7 cellular contexts compared by ENCODE assay signal in the genomic region with DNA sequence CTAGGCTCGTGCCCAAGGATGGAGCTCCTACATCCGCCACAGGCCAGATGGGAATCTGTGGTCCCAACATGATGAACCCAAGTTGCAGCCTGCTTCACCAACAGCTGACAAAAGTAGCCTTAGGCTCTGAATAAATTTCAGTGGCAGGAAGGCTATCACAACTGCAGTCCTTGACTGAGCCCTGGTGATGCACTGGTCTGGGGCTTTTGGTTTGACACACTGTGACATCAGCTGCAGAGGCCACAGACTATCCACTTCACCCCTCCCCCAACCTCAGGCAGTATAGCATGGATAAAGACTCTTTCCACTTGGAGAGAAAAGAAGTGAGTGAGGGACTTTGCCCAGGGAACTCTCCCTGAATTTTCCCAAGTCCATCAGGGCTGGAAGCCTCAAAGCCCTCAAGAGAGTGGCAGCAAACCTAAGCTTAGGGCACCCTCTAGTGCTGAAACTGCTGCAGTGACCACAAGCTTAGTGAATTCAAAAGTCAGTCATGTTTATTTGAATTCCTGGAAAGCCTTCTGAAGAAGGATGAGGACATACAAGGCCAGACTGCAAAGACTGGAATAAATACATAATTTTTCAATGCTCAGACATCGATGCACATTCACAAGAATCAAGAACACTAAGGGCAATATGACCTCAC.
DNase-seq lines count a peak whose midpoint lies in the region; ATAC-seq and TF ChIP-seq lines count a peak whose summit lies in the region.

No MANE protein-coding gene starts in this region.

- H3K4me2 ChIP-seq in HCT116 (ENCODE audit: low read length): no peak overlapping the region

- WGBS in tibial nerve, 2 donors: 62 to 68% methylated on average over 3 of the region's 3 CpGs

- BruUV-seq in HCT116 (replicated peaks; lab: Mats Ljungman, UMichigan): no TSS peak

- H3K27me3 ChIP-seq in GM06990 (replicated peaks; ENCODE audit: control insufficient read depth, insufficient read depth, low read length) (no peaks in the 10 kb centered on the region), HCT116 (ENCODE audit: insufficient read depth, low read length) (no peaks in the 10 kb centered on the region), lower lobe of right lung (ENCODE audit: low read depth) (no peaks in the 10 kb centered on the region), tibial nerve (no peaks in the 10 kb centered on the region)

- H3K9me2 ChIP-seq in HCT116 (ENCODE audit: insufficient read depth): no peaks in the 10 kb centered on the region

- CTCF ChIA-PET in HCT116 (lab: Charles Lee): no interaction called here

- TF ChIP-seq POLR2A in HCT116 (IDR thresholded peaks at IDR 0.05; ENCODE audit: borderline replicate concordance, extremely low read depth, insufficient read depth, insufficient read length) (no peak), tibial nerve (IDR thresholded peaks at IDR 0.05) (no peak)

- H3K4me1 ChIP-seq in HCT116 (ENCODE audit: control insufficient read depth in 1 of 2, insufficient read depth in 2 of 2, low read length in 2 of 2) (no peaks in the 10 kb centered on the region), lower lobe of right lung (no peaks in the 10 kb centered on the region), tibial nerve (no peaks in the 10 kb centered on the region)

- RAD21 ChIA-PET in HCT116 (lab: Charles Lee; ENCODE audit: low non-redundant PET in 1 of 2, low total read pairs in 2 of 2, uncharacterized antibody in 2 of 2, unreplicated experiment in 2 of 2): no interaction called here

- TF ChIP-seq EP300 in tibial nerve (IDR thresholded peaks at IDR 0.05): no peak

- TF ChIP-seq CTCF in GM06990 (IDR thresholded peaks at IDR 0.05; ENCODE audit: insufficient read depth, low read length, poor library complexity, severe bottlenecking) (peak; percentile 60), HCT116 (IDR thresholded peaks at IDR 0.05 in 2 of 3, conservative IDR thresholded peaks at IDR 0.05 in 1 of 3; ENCODE audit: borderline replicate concordance in 1 of 3, insufficient read depth in 1 of 3, low read depth in 2 of 3, low read length in 2 of 3) (peak in 2 of 3 experiments; percentile 17 to 30; a peak in 1 of 6 replicates), lower lobe of right lung (IDR thresholded peaks at IDR 0.05) (peak; percentile 22), tibial nerve (IDR thresholded peaks at IDR 0.05) (peak in 1 of 5 experiments; percentile 5)

- intact Hi-C loops in HCT116 (cut with micrococcal nuclease) (no loop called here), lower lobe of right lung (cut with DNase I) (no loop called here)

- in situ Hi-C loops in SK-MEL-5 (cut with HindIII; ENCODE audit: low pct_unique_long_range_greater_than_20kb, low sequenced_read_pairs): no loop called here

- TF ChIP-seq RAD21 in HCT116 (IDR thresholded peaks at IDR 0.05; ENCODE audit: low read depth): peak; percentile 12; the same call in 1 of the 2 replicates

- H3K9ac ChIP-seq in HCT116 (ENCODE audit: low read length): no peak overlapping the region

- POLR2A ChIA-PET in HCT116 (lab: Charles Lee): no interaction called here

- H3K27ac ChIP-seq in HCT116 (ENCODE audit: low read depth, low read length) (no peak overlapping the region), lower lobe of right lung (no peak overlapping the region), tibial nerve (no peak overlapping the region)

- no peaks in the 10 kb centered on the region for H3K36me3 ChIP-seq in GM06990 (ENCODE audit: control insufficient read depth, insufficient read depth, low read length)
- no peaks in the 10 kb centered on the region for H3K36me3 ChIP-seq in HCT116 (ENCODE audit: control insufficient read depth in 1 of 2, insufficient read depth in 2 of 2, low read length in 2 of 2)
- H3K36me3 ChIP-seq in lower lobe of right lung: no peaks in the 10 kb centered on the region
- no peaks in the 10 kb centered on the region for H3K36me3 ChIP-seq in tibial nerve

- no peaks in the 10 kb centered on the region for H4K20me1 ChIP-seq in HCT116 (ENCODE audit: insufficient read depth)

- H3K79me2 ChIP-seq in HCT116 (ENCODE audit: insufficient read depth, low read length): no peaks in the 10 kb centered on the region

- H3K9me3 ChIP-seq in HCT116 (ENCODE audit: control insufficient read depth in 1 of 2, insufficient read depth in 1 of 2, low read depth in 1 of 2, low read length in 2 of 2) (no peaks in the 10 kb centered on the region), lower lobe of right lung (no peaks in the 10 kb centered on the region), tibial nerve (no peaks in the 10 kb centered on the region)

- H3K4me3 ChIP-seq in GM06990 (replicated peaks; ENCODE audit: low read depth, low read length): no peak overlapping the region
- H3K4me3 ChIP-seq in HCT116 (replicated peaks in 1 of 2; ENCODE audit: low read depth in 1 of 2, low read length in 2 of 2): no peak overlapping the region
- no peak overlapping the region for H3K4me3 ChIP-seq in lower lobe of right lung
- H3K4me3 ChIP-seq in tibial nerve: no peak overlapping the region

- H2AFZ ChIP-seq in HCT116 (ENCODE audit: low read depth, low read length, poor library complexity, severe bottlenecking): no peak overlapping the region

- ATAC-seq in HCT116 (no peak), lower lobe of right lung (no peak), HG03108 (IDR thresholded peaks at IDR 0.05; ENCODE audit: unreplicated experiment) (no peak)

- DNase-seq in GM06990 (ENCODE audit: extremely low read depth, insufficient read length) (no peak), HCT116 (ENCODE audit: low read depth, low spot score) (no peak), SK-MEL-5 (ENCODE audit: low read depth, low spot score) (peak; percentile 63), lower lobe of right lung (no peak), tibial nerve (ENCODE audit: low spot score in 2 of 2) (no peak)
- DNase-seq in activated effector memory CD4-positive, alpha-beta T cell treated with Interleukin-2 at 50 U/mL for 16 hours: no peak

TF ChIP-seq in HCT116, 20 proteins besides CTCF, POLR2A, EP300 and RAD21:
- TF ChIP-seq TCF7L2 (IDR thresholded peaks at IDR 0.05; ENCODE audit: borderline replicate concordance, extremely low read depth, insufficient read depth, insufficient read length): no peak
- no peak for TF ChIP-seq ZFX (IDR thresholded peaks at IDR 0.05)
- no peak for TF ChIP-seq ZNF274 (IDR thresholded peaks at IDR 0.05; ENCODE audit: low read depth, low read length)
- no peak for TF ChIP-seq CBX3 (IDR thresholded peaks at IDR 0.05; ENCODE audit: low read depth)
- TF ChIP-seq, protein P1, sequence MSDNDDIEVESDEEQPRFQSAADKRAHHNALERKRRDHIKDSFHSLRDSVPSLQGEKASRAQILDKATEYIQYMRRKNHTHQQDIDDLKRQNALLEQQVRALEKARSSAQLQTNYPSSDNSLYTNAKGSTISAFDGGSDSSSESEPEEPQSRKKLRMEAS (IDR thresholded peaks at IDR 0.05): no peak
- TF ChIP-seq EZH2phosphoT487 (IDR thresholded peaks at IDR 0.05; ENCODE audit: borderline replicate concordance): no peak
- no peak for TF ChIP-seq SP1 (IDR thresholded peaks at IDR 0.05; ENCODE audit: low read depth)
- TF ChIP-seq SIN3A (IDR thresholded peaks at IDR 0.05; ENCODE audit: low read depth): no peak
- TF ChIP-seq, protein P2, sequence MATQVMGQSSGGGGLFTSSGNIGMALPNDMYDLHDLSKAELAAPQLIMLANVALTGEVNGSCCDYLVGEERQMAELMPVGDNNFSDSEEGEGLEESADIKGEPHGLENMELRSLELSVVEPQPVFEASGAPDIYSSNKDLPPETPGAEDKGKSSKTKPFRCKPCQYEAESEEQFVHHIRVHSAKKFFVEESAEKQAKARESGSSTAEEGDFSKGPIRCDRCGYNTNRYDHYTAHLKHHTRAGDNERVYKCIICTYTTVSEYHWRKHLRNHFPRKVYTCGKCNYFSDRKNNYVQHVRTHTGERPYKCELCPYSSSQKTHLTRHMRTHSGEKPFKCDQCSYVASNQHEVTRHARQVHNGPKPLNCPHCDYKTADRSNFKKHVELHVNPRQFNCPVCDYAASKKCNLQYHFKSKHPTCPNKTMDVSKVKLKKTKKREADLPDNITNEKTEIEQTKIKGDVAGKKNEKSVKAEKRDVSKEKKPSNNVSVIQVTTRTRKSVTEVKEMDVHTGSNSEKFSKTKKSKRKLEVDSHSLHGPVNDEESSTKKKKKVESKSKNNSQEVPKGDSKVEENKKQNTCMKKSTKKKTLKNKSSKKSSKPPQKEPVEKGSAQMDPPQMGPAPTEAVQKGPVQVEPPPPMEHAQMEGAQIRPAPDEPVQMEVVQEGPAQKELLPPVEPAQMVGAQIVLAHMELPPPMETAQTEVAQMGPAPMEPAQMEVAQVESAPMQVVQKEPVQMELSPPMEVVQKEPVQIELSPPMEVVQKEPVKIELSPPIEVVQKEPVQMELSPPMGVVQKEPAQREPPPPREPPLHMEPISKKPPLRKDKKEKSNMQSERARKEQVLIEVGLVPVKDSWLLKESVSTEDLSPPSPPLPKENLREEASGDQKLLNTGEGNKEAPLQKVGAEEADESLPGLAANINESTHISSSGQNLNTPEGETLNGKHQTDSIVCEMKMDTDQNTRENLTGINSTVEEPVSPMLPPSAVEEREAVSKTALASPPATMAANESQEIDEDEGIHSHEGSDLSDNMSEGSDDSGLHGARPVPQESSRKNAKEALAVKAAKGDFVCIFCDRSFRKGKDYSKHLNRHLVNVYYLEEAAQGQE (IDR thresholded peaks at IDR 0.05; ENCODE audit: low read depth): no peak
- no peak for TF ChIP-seq FOSL1 (IDR thresholded peaks at IDR 0.05; ENCODE audit: low read depth)
- TF ChIP-seq, protein P3, sequence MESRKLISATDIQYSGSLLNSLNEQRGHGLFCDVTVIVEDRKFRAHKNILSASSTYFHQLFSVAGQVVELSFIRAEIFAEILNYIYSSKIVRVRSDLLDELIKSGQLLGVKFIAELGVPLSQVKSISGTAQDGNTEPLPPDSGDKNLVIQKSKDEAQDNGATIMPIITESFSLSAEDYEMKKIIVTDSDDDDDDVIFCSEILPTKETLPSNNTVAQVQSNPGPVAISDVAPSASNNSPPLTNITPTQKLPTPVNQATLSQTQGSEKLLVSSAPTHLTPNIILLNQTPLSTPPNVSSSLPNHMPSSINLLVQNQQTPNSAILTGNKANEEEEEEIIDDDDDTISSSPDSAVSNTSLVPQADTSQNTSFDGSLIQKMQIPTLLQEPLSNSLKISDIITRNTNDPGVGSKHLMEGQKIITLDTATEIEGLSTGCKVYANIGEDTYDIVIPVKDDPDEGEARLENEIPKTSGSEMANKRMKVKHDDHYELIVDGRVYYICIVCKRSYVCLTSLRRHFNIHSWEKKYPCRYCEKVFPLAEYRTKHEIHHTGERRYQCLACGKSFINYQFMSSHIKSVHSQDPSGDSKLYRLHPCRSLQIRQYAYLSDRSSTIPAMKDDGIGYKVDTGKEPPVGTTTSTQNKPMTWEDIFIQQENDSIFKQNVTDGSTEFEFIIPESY (IDR thresholded peaks at IDR 0.05; ENCODE audit: extremely low read depth, insufficient replicate concordance, low read length): no peak
- no peak for TF ChIP-seq YY1 (IDR thresholded peaks at IDR 0.05; ENCODE audit: extremely low read depth, insufficient replicate concordance, low read depth, low read length)
